In genomic region chrX:152926279-152926678, GRCh38 we compare ENCODE assay signal across 8 cellular contexts. TPM values are rescaled to one million over a fixed set of nuclear protein-coding genes. Genes with fewer than 3 reads are reported as not detected.
DNase-seq lines count a peak whose midpoint lies in the region; ATAC-seq, FAIRE-seq and TF ChIP-seq lines count a peak whose summit lies in the region.

No MANE protein-coding gene starts in this region.

- WGBS in transverse colon (ENCODE audit: low coverage in 1 of 2), 2 donors = 12% methylated on average over 8 of the region's 8 CpGs; no CpG with 5 or more reads in 1 of the 2 donors

- no peaks in the 10 kb centered on the region for H3K27me3 Mint-ChIP-seq in naive thymus-derived CD4-positive, alpha-beta T cell

- peak; percentile 85 for FAIRE-seq in GM12891 (lab: Jason Lieb, UNC)

- DNase-seq in AG04449 (ENCODE audit: low read depth, low spot score) (peak; percentile 4), GM12891 (ENCODE audit: insufficient read length, low spot score) (peak; percentile 48), NCI-H2196 treated with DMSO at 0.1 percent for 48 hours (lab: John Stamatoyannopoulos, UW; ENCODE audit: unreplicated experiment) (peak; percentile 37), colonic mucosa (peak; percentile 47), transverse colon (peak; percentile 22)
- DNase-seq in activated CD4-positive, alpha-beta T cell treated with anti-CD3 and anti-CD28 coated beads for 4 hours = peak; percentile 48 to 57
- peak in 7 of 9 donors; percentile 5 to 36 (median 27) for DNase-seq in naive thymus-derived CD4-positive, alpha-beta T cell

- CTCF ChIA-PET in AG04449 (lab: Yijun Ruan, JAX) = interaction anchor here (0.9 to 3.4 kb wide), 12 partner anchors 9 to 1174 kb away, joined by 3 to 19 read pairs (median 5); no protein-coding TSS in a partner anchor
- CTCF ChIA-PET in naive thymus-derived CD4-positive, alpha-beta T cell (lab: Charles Lee) = interaction anchor here (0.6 to 1.0 kb wide), 2 partner anchors 40 to 1772 kb away, joined by 3 read pairs; no protein-coding TSS in a partner anchor

- H3K36me3 ChIP-seq in colonic mucosa = no peaks in the 10 kb centered on the region
- no peaks in the 10 kb centered on the region for H3K36me3 ChIP-seq in naive thymus-derived CD4-positive, alpha-beta T cell (ENCODE audit: control insufficient read depth in 2 of 3, insufficient read depth in 3 of 3, low read length in 3 of 3)
- H3K36me3 ChIP-seq in transverse colon = no peaks in the 10 kb centered on the region

- H3K27me3 ChIP-seq in colonic mucosa (no peaks in the 10 kb centered on the region), transverse colon (no peaks in the 10 kb centered on the region)
- no peaks in the 10 kb centered on the region for H3K27me3 ChIP-seq in naive thymus-derived CD4-positive, alpha-beta T cell (ENCODE audit: control insufficient read depth in 2 of 2, insufficient read depth in 2 of 2, low read length in 2 of 2)

- peak; percentile 62 for ATAC-seq in HG02973 (IDR thresholded peaks at IDR 0.05; ENCODE audit: unreplicated experiment)
- ATAC-seq in naive thymus-derived CD4-positive, alpha-beta T cell = peak; percentile 77

- in situ Hi-C loops in transverse colon (cut with MboI; ENCODE audit: low pct_ligation_motif_present in 1 of 4, low pct_unique_long_range_greater_than_20kb in 1 of 4, low sequenced_read_pairs in 3 of 4) = no loop called here

- H3K27ac ChIP-seq in colonic mucosa (no peak overlapping the region), transverse colon (no peak overlapping the region)
- H3K27ac ChIP-seq in naive thymus-derived CD4-positive, alpha-beta T cell (ENCODE audit: low read depth, low read length) = no peak overlapping the region

- H3K4me1 ChIP-seq in colonic mucosa (no peaks in the 10 kb centered on the region), transverse colon (peaks cover 0 to 5% (median 0%) of the 10 kb centered on the region in 4 donors)
- H3K4me1 ChIP-seq in naive thymus-derived CD4-positive, alpha-beta T cell (ENCODE audit: control insufficient read depth in 2 of 2, insufficient read depth in 2 of 2, low read length in 2 of 2) = no peaks in the 10 kb centered on the region

- POLR2A ChIA-PET in AG04449 (lab: Yijun Ruan, JAX) = no interaction called here
- POLR2A ChIA-PET in naive thymus-derived CD4-positive, alpha-beta T cell (lab: Charles Lee) = no interaction called here

- H3K9me3 Mint-ChIP-seq in naive thymus-derived CD4-positive, alpha-beta T cell = peaks cover 0 to 2% (median 0%) of the 10 kb centered on the region in 11 donors

- peaks cover 0 to 17% (median 9%) of the 10 kb centered on the region in 7 donors for H3K4me1 Mint-ChIP-seq in naive thymus-derived CD4-positive, alpha-beta T cell

- no peak overlapping the region for H3K27ac Mint-ChIP-seq in naive thymus-derived CD4-positive, alpha-beta T cell

- no peak for TF ChIP-seq POLR2A in GM12891 (IDR thresholded peaks at IDR 0.05; ENCODE audit: low read depth, low read length)
- TF ChIP-seq POLR2A in transverse colon (IDR thresholded peaks at IDR 0.05) = no peak

- intact Hi-C loops in colonic mucosa (cut with DNase I) (no loop called here), transverse colon (cut with DNase I; ENCODE audit: low total_unique reads) (no loop called here)
- intact Hi-C loops in naive thymus-derived CD4-positive, alpha-beta T cell (cut with micrococcal nuclease) = loop anchor here in 1 of 2 donors (1.0 kb wide), 1 partner anchor 22 kb away; no protein-coding TSS in a partner anchor

- peak; percentile 50 for TF ChIP-seq CTCF in AG04449 (IDR thresholded peaks at IDR 0.05; ENCODE audit: insufficient read depth, low read length, missing control alignments)
- TF ChIP-seq CTCF in colonic mucosa (IDR thresholded peaks at IDR 0.05) = peak; percentile 13
- peak in 4 of 5 experiments; percentile 17 to 35 (median 28) for TF ChIP-seq CTCF in transverse colon (IDR thresholded peaks at IDR 0.05)

- H3K36me3 Mint-ChIP-seq in naive thymus-derived CD4-positive, alpha-beta T cell = no peaks in the 10 kb centered on the region

- no peak overlapping the region for H3K4me3 Mint-ChIP-seq in naive thymus-derived CD4-positive, alpha-beta T cell

- no peak overlapping the region for H3K4me3 ChIP-seq in AG04449 (ENCODE audit: low read depth, low read length)
- H3K4me3 ChIP-seq in colonic mucosa = no peak overlapping the region
- H3K4me3 ChIP-seq in naive thymus-derived CD4-positive, alpha-beta T cell (ENCODE audit: low read length) = no peak overlapping the region
- no peak overlapping the region for H3K4me3 ChIP-seq in transverse colon

- no peaks in the 10 kb centered on the region for H3K9me3 ChIP-seq in colonic mucosa
- H3K9me3 ChIP-seq in naive thymus-derived CD4-positive, alpha-beta T cell (ENCODE audit: control insufficient read depth in 2 of 3, low read length in 3 of 3) = no peaks in the 10 kb centered on the region
- H3K9me3 ChIP-seq in transverse colon = no peaks in the 10 kb centered on the region

- no peak for TF ChIP-seq EP300 in transverse colon (IDR thresholded peaks at IDR 0.05; ENCODE audit: low read depth)

- no peak overlapping the region for H3K9ac ChIP-seq in colonic mucosa (ENCODE audit: low read depth in 2 of 2, low read length in 2 of 2)

TF ChIP-seq in GM12891, 5 proteins besides CTCF, POLR2A, EP300 and RAD21:
- no peak for TF ChIP-seq PAX5 (IDR thresholded peaks at IDR 0.05; ENCODE audit: insufficient read depth, low read length, severe bottlenecking)

RNA-seq across cellular contexts. Expression of gene ZNF185, which starts 28.4 kb away (rescaled TPM):
- 0.58 TPM for polyA plus RNA-seq in GM12891 (2012; ENCODE audit: low read depth, missing spikeins)
- total RNA-seq in colonic mucosa (1 to 10 TPM; 3.6 to 4.5 TPM), transverse colon (1 to 10 TPM in 2 of 4 donors, under 1 TPM in 1, not detected in 1; 0.40 to 4.1 (median 3.2) TPM)
- total RNA-seq in naive thymus-derived CD4-positive, alpha-beta T cell = 10 to 100 TPM in 1 of 5 experiments, 1 to 10 TPM in 3, under 1 TPM in 1; 0.58 to 16.0 (median 3.2) TPM
- 1 to 10 TPM; 2.0 to 4.6 TPM for polyA plus RNA-seq in naive thymus-derived CD4-positive, alpha-beta T cell
